In the genomic region with DNA sequence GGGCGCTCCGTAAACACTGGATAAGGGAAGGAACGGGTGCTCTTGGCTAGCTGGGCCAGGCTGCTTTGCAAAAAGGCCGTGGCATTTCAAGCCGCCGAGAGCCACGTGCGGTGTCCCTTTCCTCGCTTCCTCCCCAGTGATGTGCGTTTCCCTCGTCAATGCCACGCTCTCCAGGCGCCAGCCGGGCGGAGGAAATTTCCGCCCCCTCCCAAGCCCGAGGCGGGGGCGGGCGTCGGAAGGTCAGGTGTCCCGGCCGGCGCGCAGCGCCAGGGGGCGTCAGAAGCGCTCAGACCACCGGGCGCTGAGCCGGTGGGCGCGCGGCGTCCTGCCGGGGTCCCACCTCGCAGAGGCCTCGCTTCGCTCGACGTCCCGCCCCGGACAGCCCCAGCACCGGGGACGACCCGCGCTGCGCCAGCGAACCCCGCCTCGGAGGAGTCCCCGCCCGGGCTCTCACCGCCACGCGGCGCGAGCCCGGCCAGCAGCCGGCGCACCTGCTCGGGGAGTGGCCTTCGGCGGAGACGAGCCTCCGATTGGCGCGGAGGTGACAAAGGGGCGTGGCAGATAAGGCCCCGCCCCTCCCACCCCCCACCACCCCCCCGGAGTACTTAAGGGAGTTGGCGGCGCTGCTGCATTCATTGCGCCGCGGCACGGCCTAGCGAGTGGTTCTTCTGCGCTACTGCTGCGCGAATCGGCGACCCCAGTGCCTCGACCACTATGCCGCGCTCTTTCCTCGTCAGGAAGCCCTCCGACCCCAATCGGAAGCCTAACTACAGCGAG, we compare ENCODE assay signal across 1 cellular context.
TF ChIP-seq lines count a peak whose summit lies in the region.

A gene (plus strand): TSS at position 635 of the 777 bp plus-strand sequence. CDS start 80 bp downstream, at position 715.

TF ChIP-seq in K562, 482 proteins besides CTCF, POLR2A, EP300 and RAD21 (continued from another document and continues in another):
- TF ChIP-seq, protein P1, sequence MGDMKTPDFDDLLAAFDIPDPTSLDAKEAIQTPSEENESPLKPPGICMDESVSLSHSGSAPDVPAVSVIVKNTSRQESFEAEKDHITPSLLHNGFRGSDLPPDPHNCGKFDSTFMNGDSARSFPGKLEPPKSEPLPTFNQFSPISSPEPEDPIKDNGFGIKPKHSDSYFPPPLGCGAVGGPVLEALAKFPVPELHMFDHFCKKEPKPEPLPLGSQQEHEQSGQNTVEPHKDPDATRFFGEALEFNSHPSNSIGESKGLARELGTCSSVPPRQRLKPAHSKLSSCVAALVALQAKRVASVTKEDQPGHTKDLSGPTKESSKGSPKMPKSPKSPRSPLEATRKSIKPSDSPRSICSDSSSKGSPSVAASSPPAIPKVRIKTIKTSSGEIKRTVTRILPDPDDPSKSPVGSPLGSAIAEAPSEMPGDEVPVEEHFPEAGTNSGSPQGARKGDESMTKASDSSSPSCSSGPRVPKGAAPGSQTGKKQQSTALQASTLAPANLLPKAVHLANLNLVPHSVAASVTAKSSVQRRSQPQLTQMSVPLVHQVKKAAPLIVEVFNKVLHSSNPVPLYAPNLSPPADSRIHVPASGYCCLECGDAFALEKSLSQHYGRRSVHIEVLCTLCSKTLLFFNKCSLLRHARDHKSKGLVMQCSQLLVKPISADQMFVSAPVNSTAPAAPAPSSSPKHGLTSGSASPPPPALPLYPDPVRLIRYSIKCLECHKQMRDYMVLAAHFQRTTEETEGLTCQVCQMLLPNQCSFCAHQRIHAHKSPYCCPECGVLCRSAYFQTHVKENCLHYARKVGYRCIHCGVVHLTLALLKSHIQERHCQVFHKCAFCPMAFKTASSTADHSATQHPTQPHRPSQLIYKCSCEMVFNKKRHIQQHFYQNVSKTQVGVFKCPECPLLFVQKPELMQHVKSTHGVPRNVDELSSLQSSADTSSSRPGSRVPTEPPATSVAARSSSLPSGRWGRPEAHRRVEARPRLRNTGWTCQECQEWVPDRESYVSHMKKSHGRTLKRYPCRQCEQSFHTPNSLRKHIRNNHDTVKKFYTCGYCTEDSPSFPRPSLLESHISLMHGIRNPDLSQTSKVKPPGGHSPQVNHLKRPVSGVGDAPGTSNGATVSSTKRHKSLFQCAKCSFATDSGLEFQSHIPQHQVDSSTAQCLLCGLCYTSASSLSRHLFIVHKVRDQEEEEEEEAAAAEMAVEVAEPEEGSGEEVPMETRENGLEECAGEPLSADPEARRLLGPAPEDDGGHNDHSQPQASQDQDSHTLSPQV (IDR thresholded peaks at IDR 0.05), result peak; percentile 98
- TF ChIP-seq ZC3H8 (IDR thresholded peaks at IDR 0.05) (no peak), NR4A1 (CRISPR knock-in tag; IDR thresholded peaks at IDR 0.05) (no peak), NR4A1 (tag; IDR thresholded peaks at IDR 0.05) (peak; percentile 81), E2F3 (CRISPR knock-in tag; IDR thresholded peaks at IDR 0.05) (no peak; the same call in 1 of the 2 replicates), RBBP5 (IDR thresholded peaks at IDR 0.05; ENCODE audit: borderline replicate concordance, insufficient read depth, low read length, poor library complexity, severe bottlenecking) (peak; percentile 71), U2AF2 (optimal IDR thresholded peaks at IDR 0.05; ENCODE audit: low read depth, low read length) (no peak), BHLHE40 (IDR thresholded peaks at IDR 0.05; ENCODE audit: low read length) (peak; percentile 60), ZEB2 (IDR thresholded peaks at IDR 0.05) (0 out of 2 replicates have a peak, but pooled peaks have one; percentile 53), GATAD2A (IDR thresholded peaks at IDR 0.05) (0 out of 2 replicates have a peak, but pooled peaks have one; percentile 49), MAFG (tag; conservative IDR thresholded peaks at IDR 0.05) (no peak), FOXA3 (CRISPR knock-in tag; conservative IDR thresholded peaks at IDR 0.05 in 1 of 2, IDR thresholded peaks at IDR 0.05 in 1 of 2) (peak in 1 of 2 experiments; percentile 84; a peak in 3 of 4 replicates), SAP30 (IDR thresholded peaks at IDR 0.05; ENCODE audit: borderline replicate concordance, insufficient read depth, low read depth, low read length, poor library complexity, severe bottlenecking) (peak; percentile 62), PCBP1 (IDR thresholded peaks at IDR 0.05; ENCODE audit: low read depth, low read length, poor library complexity, severe bottlenecking) (no peak), CTBP1 (IDR thresholded peaks at IDR 0.05; ENCODE audit: borderline replicate concordance) (peak; percentile 89), SIN3A (IDR thresholded peaks at IDR 0.05; ENCODE audit: borderline replicate concordance in 2 of 2, control insufficient read depth in 1 of 2, low read depth in 2 of 2, low read length in 2 of 2) (peak; percentile 27 to 63; a peak in 2 of 4 replicates), ZNF121 (CRISPR knock-in tag; conservative IDR thresholded peaks at IDR 0.05) (no peak), ZNF586 (CRISPR knock-in tag; conservative IDR thresholded peaks at IDR 0.05) (no peak), NFXL1 (CRISPR knock-in tag; IDR thresholded peaks at IDR 0.05) (no peak), HNRNPUL1 (IDR thresholded peaks at IDR 0.05; ENCODE audit: low read length) (no peak), POLR2G (IDR thresholded peaks at IDR 0.05; ENCODE audit: low read depth, low read length) (peak; percentile 99), ZNF143 (CRISPR knock-in tag; IDR thresholded peaks at IDR 0.05) (no peak; the same call in none of the 2 replicates), MEF2D (tag; conservative IDR thresholded peaks at IDR 0.05; ENCODE audit: low read depth) (no peak), WHSC1 (IDR thresholded peaks at IDR 0.05; ENCODE audit: low read length) (no peak)
- TF ChIP-seq, protein P2, sequence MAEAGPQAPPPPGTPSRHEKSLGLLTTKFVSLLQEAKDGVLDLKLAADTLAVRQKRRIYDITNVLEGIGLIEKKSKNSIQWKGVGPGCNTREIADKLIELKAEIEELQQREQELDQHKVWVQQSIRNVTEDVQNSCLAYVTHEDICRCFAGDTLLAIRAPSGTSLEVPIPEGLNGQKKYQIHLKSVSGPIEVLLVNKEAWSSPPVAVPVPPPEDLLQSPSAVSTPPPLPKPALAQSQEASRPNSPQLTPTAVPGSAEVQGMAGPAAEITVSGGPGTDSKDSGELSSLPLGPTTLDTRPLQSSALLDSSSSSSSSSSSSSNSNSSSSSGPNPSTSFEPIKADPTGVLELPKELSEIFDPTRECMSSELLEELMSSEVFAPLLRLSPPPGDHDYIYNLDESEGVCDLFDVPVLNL (CRISPR knock-in tag; IDR thresholded peaks at IDR 0.05; ENCODE audit: low read depth), result no peak; the same call in 1 of the 2 replicates
- TF ChIP-seq, protein P3, sequence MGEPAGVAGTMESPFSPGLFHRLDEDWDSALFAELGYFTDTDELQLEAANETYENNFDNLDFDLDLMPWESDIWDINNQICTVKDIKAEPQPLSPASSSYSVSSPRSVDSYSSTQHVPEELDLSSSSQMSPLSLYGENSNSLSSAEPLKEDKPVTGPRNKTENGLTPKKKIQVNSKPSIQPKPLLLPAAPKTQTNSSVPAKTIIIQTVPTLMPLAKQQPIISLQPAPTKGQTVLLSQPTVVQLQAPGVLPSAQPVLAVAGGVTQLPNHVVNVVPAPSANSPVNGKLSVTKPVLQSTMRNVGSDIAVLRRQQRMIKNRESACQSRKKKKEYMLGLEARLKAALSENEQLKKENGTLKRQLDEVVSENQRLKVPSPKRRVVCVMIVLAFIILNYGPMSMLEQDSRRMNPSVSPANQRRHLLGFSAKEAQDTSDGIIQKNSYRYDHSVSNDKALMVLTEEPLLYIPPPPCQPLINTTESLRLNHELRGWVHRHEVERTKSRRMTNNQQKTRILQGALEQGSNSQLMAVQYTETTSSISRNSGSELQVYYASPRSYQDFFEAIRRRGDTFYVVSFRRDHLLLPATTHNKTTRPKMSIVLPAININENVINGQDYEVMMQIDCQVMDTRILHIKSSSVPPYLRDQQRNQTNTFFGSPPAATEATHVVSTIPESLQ (CRISPR knock-in tag; IDR thresholded peaks at IDR 0.05), result peak; percentile 65; the same call in 1 of the 2 replicates
- TF ChIP-seq, protein P4, sequence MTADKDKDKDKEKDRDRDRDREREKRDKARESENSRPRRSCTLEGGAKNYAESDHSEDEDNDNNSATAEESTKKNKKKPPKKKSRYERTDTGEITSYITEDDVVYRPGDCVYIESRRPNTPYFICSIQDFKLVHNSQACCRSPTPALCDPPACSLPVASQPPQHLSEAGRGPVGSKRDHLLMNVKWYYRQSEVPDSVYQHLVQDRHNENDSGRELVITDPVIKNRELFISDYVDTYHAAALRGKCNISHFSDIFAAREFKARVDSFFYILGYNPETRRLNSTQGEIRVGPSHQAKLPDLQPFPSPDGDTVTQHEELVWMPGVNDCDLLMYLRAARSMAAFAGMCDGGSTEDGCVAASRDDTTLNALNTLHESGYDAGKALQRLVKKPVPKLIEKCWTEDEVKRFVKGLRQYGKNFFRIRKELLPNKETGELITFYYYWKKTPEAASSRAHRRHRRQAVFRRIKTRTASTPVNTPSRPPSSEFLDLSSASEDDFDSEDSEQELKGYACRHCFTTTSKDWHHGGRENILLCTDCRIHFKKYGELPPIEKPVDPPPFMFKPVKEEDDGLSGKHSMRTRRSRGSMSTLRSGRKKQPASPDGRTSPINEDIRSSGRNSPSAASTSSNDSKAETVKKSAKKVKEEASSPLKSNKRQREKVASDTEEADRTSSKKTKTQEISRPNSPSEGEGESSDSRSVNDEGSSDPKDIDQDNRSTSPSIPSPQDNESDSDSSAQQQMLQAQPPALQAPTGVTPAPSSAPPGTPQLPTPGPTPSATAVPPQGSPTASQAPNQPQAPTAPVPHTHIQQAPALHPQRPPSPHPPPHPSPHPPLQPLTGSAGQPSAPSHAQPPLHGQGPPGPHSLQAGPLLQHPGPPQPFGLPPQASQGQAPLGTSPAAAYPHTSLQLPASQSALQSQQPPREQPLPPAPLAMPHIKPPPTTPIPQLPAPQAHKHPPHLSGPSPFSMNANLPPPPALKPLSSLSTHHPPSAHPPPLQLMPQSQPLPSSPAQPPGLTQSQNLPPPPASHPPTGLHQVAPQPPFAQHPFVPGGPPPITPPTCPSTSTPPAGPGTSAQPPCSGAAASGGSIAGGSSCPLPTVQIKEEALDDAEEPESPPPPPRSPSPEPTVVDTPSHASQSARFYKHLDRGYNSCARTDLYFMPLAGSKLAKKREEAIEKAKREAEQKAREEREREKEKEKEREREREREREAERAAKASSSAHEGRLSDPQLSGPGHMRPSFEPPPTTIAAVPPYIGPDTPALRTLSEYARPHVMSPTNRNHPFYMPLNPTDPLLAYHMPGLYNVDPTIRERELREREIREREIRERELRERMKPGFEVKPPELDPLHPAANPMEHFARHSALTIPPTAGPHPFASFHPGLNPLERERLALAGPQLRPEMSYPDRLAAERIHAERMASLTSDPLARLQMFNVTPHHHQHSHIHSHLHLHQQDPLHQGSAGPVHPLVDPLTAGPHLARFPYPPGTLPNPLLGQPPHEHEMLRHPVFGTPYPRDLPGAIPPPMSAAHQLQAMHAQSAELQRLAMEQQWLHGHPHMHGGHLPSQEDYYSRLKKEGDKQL (CRISPR knock-in tag; IDR thresholded peaks at IDR 0.05; ENCODE audit: borderline replicate concordance), result no peak
- TF ChIP-seq, protein P5, sequence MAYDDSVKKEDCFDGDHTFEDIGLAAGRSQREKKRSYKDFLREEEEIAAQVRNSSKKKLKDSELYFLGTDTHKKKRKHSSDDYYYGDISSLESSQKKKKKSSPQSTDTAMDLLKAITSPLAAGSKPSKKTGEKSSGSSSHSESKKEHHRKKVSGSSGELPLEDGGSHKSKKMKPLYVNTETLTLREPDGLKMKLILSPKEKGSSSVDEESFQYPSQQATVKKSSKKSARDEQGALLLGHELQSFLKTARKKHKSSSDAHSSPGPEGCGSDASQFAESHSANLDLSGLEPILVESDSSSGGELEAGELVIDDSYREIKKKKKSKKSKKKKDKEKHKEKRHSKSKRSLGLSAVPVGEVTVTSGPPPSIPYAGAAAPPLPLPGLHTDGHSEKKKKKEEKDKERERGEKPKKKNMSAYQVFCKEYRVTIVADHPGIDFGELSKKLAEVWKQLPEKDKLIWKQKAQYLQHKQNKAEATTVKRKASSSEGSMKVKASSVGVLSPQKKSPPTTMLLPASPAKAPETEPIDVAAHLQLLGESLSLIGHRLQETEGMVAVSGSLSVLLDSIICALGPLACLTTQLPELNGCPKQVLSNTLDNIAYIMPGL (CRISPR knock-in tag; IDR thresholded peaks at IDR 0.05), result peak; percentile 95
- TF ChIP-seq, protein P6, sequence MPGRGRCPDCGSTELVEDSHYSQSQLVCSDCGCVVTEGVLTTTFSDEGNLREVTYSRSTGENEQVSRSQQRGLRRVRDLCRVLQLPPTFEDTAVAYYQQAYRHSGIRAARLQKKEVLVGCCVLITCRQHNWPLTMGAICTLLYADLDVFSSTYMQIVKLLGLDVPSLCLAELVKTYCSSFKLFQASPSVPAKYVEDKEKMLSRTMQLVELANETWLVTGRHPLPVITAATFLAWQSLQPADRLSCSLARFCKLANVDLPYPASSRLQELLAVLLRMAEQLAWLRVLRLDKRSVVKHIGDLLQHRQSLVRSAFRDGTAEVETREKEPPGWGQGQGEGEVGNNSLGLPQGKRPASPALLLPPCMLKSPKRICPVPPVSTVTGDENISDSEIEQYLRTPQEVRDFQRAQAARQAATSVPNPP (IDR thresholded peaks at IDR 0.05; ENCODE audit: borderline replicate concordance, insufficient read depth, insufficient read length), result no peak
- TF ChIP-seq, protein P7, sequence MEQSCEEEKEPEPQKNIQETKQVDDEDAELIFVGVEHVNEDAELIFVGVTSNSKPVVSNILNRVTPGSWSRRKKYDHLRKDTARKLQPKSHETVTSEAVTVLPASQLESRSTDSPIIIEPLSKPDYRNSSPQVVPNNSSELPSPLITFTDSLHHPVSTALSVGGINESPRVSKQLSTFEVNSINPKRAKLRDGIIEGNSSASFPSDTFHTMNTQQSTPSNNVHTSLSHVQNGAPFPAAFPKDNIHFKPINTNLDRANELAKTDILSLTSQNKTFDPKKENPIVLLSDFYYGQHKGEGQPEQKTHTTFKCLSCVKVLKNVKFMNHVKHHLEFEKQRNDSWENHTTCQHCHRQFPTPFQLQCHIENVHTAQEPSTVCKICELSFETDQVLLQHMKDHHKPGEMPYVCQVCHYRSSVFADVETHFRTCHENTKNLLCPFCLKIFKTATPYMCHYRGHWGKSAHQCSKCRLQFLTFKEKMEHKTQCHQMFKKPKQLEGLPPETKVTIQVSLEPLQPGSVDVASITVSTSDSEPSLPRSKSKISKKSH (CRISPR knock-in tag; IDR thresholded peaks at IDR 0.05), result no peak
